Comparison of ENCODE assay signal across 19 cellular contexts in genomic region chrX:154115071-154115470, GRCh38. TPM values are rescaled to one million over a fixed set of nuclear protein-coding genes. Genes with fewer than 3 reads are reported as not detected.
DNase-seq lines count a peak whose midpoint lies in the region; ATAC-seq and TF ChIP-seq lines count a peak whose summit lies in the region.
"Had no signal": no experiment of that assay in that cellular context is flagged by ENCODE, and none has a peak within 500 bp of the region (broad histone marks: within the 10 kb centered on the region; RNA-seq: fewer than 3 reads in every experiment).

No MANE protein-coding gene starts in this region.

- peak; percentile 32 for ATAC-seq in activated T-helper 17 cell treated with anti-CD3 and anti-CD28 coated beads, Interleukin-2, amount 50 U/mL, for 72 hours (replicated peaks)
- no peak for ATAC-seq in GM18505 (IDR thresholded peaks at IDR 0.05; ENCODE audit: unreplicated experiment)
- no peak for ATAC-seq in GM21447 (IDR thresholded peaks at IDR 0.05; ENCODE audit: unreplicated experiment)
- ATAC-seq: A549; CD8-positive, alpha-beta T cell; HepG2 had no signal

- no peaks in the 10 kb centered on the region for H3K27me3 Mint-ChIP-seq in activated naive CD4-positive, alpha-beta T cell treated with anti-CD3 and anti-CD28 coated beads for 36 hours (ENCODE audit: low read depth)
- H3K27me3 Mint-ChIP-seq in activated T-helper 17 cell treated with anti-CD3 and anti-CD28 coated beads, Interleukin-2, amount 50 U/mL, for 72 hours: no peaks in the 10 kb centered on the region
- H3K27me3 Mint-ChIP-seq in glutamatergic neuron (ENCODE audit: unreplicated experiment): peaks cover 4% of the 10 kb centered on the region

- no peaks in the 10 kb centered on the region for H3K9me3 Mint-ChIP-seq in activated naive CD4-positive, alpha-beta T cell treated with anti-CD3 and anti-CD28 coated beads for 36 hours
- no peaks in the 10 kb centered on the region for H3K9me3 Mint-ChIP-seq in activated T-helper 17 cell treated with anti-CD3 and anti-CD28 coated beads, Interleukin-2, amount 50 U/mL, for 72 hours
- no peaks in the 10 kb centered on the region for H3K9me3 Mint-ChIP-seq in glutamatergic neuron (ENCODE audit: unreplicated experiment)
- H3K9me3 Mint-ChIP-seq: CD8-positive, alpha-beta T cell had no signal

- peaks cover 12% of the 10 kb centered on the region for H3K4me1 Mint-ChIP-seq in activated naive CD4-positive, alpha-beta T cell treated with anti-CD3 and anti-CD28 coated beads for 36 hours (ENCODE audit: low read depth)
- peaks cover 5% of the 10 kb centered on the region for H3K4me1 Mint-ChIP-seq in activated T-helper 17 cell treated with anti-CD3 and anti-CD28 coated beads, Interleukin-2, amount 50 U/mL, for 72 hours
- H3K4me1 Mint-ChIP-seq in glutamatergic neuron (ENCODE audit: low read depth, unreplicated experiment): peaks cover 3% of the 10 kb centered on the region

- H3K4me1 ChIP-seq in neutrophil (ENCODE audit: control insufficient read depth in 1 of 2, insufficient read depth in 1 of 2, low read depth in 1 of 2, low read length in 1 of 2): peaks cover 9 to 27% of the 10 kb centered on the region in 2 experiments
- H3K4me1 ChIP-seq: BE2C, HAP-1 had no signal

- H3K4me3 Mint-ChIP-seq in activated naive CD4-positive, alpha-beta T cell treated with anti-CD3 and anti-CD28 coated beads for 36 hours: peak overlapping the region; percentile 41
- H3K4me3 Mint-ChIP-seq in activated T-helper 17 cell treated with anti-CD3 and anti-CD28 coated beads, Interleukin-2, amount 50 U/mL, for 72 hours: peak overlapping the region; percentile 11
- no peak overlapping the region for H3K4me3 Mint-ChIP-seq in glutamatergic neuron (ENCODE audit: unreplicated experiment)
- H3K4me3 Mint-ChIP-seq: CD8-positive, alpha-beta T cell had no signal

- H3K4me3 ChIP-seq in neutrophil (ENCODE audit: low read depth in 1 of 2, low read length in 1 of 2): no peak overlapping the region
- H3K4me3 ChIP-seq: A549, HAP-1 had no signal

- DNase-seq in activated naive CD4-positive, alpha-beta T cell treated with anti-CD3 and anti-CD28 coated beads for 36 hours: no peak
- DNase-seq in activated naive CD4-positive, alpha-beta T cell (lab: John Stamatoyannopoulos, UW): no peak
- DNase-seq in glutamatergic neuron: no peak
- DNase-seq: BE2C; CD8-positive, alpha-beta T cell; COR-L47; DMS153; DMS79 treated with DMSO at 0.1 percent for 48 hours; EL had no signal

- H3K36me3 Mint-ChIP-seq in activated naive CD4-positive, alpha-beta T cell treated with anti-CD3 and anti-CD28 coated beads for 36 hours (ENCODE audit: low read depth): no peaks in the 10 kb centered on the region
- no peaks in the 10 kb centered on the region for H3K36me3 Mint-ChIP-seq in activated T-helper 17 cell treated with anti-CD3 and anti-CD28 coated beads, Interleukin-2, amount 50 U/mL, for 72 hours (ENCODE audit: low read depth)
- H3K36me3 Mint-ChIP-seq in glutamatergic neuron (ENCODE audit: unreplicated experiment): no peaks in the 10 kb centered on the region
- H3K36me3 Mint-ChIP-seq: CD8-positive, alpha-beta T cell had no signal

- TF ChIP-seq CTCF in glutamatergic neuron (IDR thresholded peaks at IDR 0.05; ENCODE audit: partially characterized antibody, unreplicated experiment) (no peak), neutrophil (IDR thresholded peaks at IDR 0.05) (no peak)

- intact Hi-C loops in activated naive CD4-positive, alpha-beta T cell treated with anti-CD3 and anti-CD28 coated beads for 36 hours (cut with micrococcal nuclease): no loop called here

- CTCF ChIA-PET in activated naive CD4-positive, alpha-beta T cell treated with anti-CD3 and anti-CD28 coated beads for 36 hours (lab: Charles Lee): no interaction called here

- H3K27ac Mint-ChIP-seq in activated naive CD4-positive, alpha-beta T cell treated with anti-CD3 and anti-CD28 coated beads for 36 hours: peak overlapping the region; percentile 47
- no peak overlapping the region for H3K27ac Mint-ChIP-seq in activated T-helper 17 cell treated with anti-CD3 and anti-CD28 coated beads, Interleukin-2, amount 50 U/mL, for 72 hours
- H3K27ac Mint-ChIP-seq in glutamatergic neuron (ENCODE audit: unreplicated experiment): peak overlapping the region; percentile 34
- H3K27ac Mint-ChIP-seq: CD8-positive, alpha-beta T cell had no signal

- H3K27ac ChIP-seq in neutrophil: peak overlapping the region; percentile 68
- H3K27ac ChIP-seq: A549, C4-2B had no signal

- no peak for TF ChIP-seq POLR2A in GM18505 (IDR thresholded peaks at IDR 0.05; ENCODE audit: borderline replicate concordance, extremely low read depth, insufficient read depth, insufficient read length)

- H3K27me3 ChIP-seq in neutrophil: no peaks in the 10 kb centered on the region
- H3K27me3 ChIP-seq: BE2C had no signal

- no peaks in the 10 kb centered on the region for H3K9me3 ChIP-seq in neutrophil
- H3K9me3 ChIP-seq: A549, BE2C, HAP-1 had no signal

- no peaks in the 10 kb centered on the region for H3K36me3 ChIP-seq in neutrophil
- H3K36me3 ChIP-seq: BE2C, HAP-1 had no signal

RNA-seq across cellular contexts. Expression of gene MECP2, which starts 17.6 kb away (rescaled TPM):
- 10 to 100 TPM; 47.1 to 50.2 TPM for total RNA-seq in activated naive CD4-positive, alpha-beta T cell treated with anti-CD3 and anti-CD28 coated beads for 36 hours
- 10 to 100 TPM; 72.2 to 87.8 TPM for total RNA-seq in activated T-helper 17 cell treated with anti-CD3 and anti-CD28 coated beads, Interleukin-2, amount 50 U/mL, for 72 hours
- total RNA-seq in glutamatergic neuron (ENCODE audit: unreplicated experiment): 60.0 TPM

RNA-seq across cellular contexts. Expression of gene OPN1LW, which starts 29.0 kb away (rescaled TPM):
- total RNA-seq in activated naive CD4-positive, alpha-beta T cell treated with anti-CD3 and anti-CD28 coated beads for 36 hours: not detected
- not detected for total RNA-seq in activated T-helper 17 cell treated with anti-CD3 and anti-CD28 coated beads, Interleukin-2, amount 50 U/mL, for 72 hours
- 2.6 TPM for total RNA-seq in glutamatergic neuron (ENCODE audit: unreplicated experiment)
- total RNA-seq: CD8-positive, alpha-beta T cell; H1; HepG2; HT1080 had no signal
